In the genomic region with DNA sequence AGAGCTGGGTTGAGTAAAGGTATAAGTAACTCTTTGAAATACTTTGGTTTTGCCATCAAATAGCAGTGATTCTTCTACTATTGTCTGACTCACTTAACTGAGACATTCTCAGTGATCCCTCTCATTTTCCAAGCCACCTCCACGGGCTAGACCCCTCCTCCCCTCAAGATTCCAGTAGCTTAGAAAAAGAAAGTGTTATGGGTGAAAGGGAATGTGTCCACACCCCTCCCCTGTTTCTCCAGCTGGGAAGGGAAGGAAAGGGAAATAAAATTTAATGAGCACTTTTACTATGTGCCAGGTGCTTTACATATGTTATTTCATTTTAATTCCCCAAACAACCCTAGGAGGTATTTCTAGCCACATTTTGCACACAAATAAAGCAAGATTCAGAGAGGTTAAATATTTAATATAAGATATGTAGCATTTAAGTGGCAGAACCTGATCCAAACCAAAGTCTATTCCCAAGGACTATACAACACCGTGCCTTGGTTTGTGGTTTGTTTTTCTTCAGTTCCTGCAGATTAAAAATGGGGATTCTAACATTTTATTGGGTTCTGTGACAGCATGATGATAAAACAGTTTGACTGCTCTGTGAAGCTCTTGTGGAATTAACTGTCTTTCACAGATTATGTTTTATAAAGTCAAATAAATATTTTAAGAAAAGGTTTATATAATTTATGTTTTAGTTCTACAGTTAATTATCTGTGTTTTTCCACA, we compare ENCODE assay signal across 1 cellular context.
TF ChIP-seq lines count a peak whose summit lies in the region.

No MANE protein-coding gene starts in this region.

TF ChIP-seq in HEK293, 187 proteins besides CTCF, POLR2A, EP300 and RAD21 (continued from another document):
- TF ChIP-seq, protein P1, sequence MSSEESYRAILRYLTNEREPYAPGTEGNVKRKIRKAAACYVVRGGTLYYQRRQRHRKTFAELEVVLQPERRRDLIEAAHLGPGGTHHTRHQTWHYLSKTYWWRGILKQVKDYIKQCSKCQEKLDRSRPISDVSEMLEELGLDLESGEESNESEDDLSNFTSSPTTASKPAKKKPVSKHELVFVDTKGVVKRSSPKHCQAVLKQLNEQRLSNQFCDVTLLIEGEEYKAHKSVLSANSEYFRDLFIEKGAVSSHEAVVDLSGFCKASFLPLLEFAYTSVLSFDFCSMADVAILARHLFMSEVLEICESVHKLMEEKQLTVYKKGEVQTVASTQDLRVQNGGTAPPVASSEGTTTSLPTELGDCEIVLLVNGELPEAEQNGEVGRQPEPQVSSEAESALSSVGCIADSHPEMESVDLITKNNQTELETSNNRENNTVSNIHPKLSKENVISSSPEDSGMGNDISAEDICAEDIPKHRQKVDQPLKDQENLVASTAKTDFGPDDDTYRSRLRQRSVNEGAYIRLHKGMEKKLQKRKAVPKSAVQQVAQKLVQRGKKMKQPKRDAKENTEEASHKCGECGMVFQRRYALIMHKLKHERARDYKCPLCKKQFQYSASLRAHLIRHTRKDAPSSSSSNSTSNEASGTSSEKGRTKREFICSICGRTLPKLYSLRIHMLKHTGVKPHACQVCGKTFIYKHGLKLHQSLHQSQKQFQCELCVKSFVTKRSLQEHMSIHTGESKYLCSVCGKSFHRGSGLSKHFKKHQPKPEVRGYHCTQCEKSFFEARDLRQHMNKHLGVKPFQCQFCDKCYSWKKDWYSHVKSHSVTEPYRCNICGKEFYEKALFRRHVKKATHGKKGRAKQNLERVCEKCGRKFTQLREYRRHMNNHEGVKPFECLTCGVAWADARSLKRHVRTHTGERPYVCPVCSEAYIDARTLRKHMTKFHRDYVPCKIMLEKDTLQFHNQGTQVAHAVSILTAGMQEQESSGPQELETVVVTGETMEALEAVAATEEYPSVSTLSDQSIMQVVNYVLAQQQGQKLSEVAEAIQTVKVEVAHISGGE (tag by site-specific recombination; conservative IDR thresholded peaks at IDR 0.05; ENCODE audit: low read depth), result no peak
- TF ChIP-seq, protein P2, sequence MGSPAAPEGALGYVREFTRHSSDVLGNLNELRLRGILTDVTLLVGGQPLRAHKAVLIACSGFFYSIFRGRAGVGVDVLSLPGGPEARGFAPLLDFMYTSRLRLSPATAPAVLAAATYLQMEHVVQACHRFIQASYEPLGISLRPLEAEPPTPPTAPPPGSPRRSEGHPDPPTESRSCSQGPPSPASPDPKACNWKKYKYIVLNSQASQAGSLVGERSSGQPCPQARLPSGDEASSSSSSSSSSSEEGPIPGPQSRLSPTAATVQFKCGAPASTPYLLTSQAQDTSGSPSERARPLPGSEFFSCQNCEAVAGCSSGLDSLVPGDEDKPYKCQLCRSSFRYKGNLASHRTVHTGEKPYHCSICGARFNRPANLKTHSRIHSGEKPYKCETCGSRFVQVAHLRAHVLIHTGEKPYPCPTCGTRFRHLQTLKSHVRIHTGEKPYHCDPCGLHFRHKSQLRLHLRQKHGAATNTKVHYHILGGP (tag by site-specific recombination; IDR thresholded peaks at IDR 0.05), result no peak
- TF ChIP-seq ZNF785 (tag by site-specific recombination; IDR thresholded peaks at IDR 0.05) (no peak), MZF1 (tag by site-specific recombination; IDR thresholded peaks at IDR 0.05; ENCODE audit: borderline replicate concordance) (peak; percentile 94), ZNF510 (tag by site-specific recombination; IDR thresholded peaks at IDR 0.05; ENCODE audit: insufficient replicate concordance) (no peak), SP7 (tag by site-specific recombination; IDR thresholded peaks at IDR 0.05) (peak; percentile 68), ZSCAN16 (tag by site-specific recombination; IDR thresholded peaks at IDR 0.05) (no peak), PRDM1 (tag by site-specific recombination; IDR thresholded peaks at IDR 0.05) (peak; percentile 91), GLIS2 (tag by site-specific recombination; IDR thresholded peaks at IDR 0.05) (no peak), GFI1B (tag by site-specific recombination; IDR thresholded peaks at IDR 0.05) (no peak), ZSCAN30 (tag by site-specific recombination; IDR thresholded peaks at IDR 0.05) (no peak), KLF1 (tag by site-specific recombination; IDR thresholded peaks at IDR 0.05) (no peak), ZBTB17 (tag by site-specific recombination; IDR thresholded peaks at IDR 0.05) (no peak), ZNF311 (tag by site-specific recombination; IDR thresholded peaks at IDR 0.05; ENCODE audit: borderline replicate concordance) (no peak), ZNF239 (tag by site-specific recombination; IDR thresholded peaks at IDR 0.05) (no peak), ZBTB8A (tag by site-specific recombination; IDR thresholded peaks at IDR 0.05) (no peak), KLF10 (tag by site-specific recombination; IDR thresholded peaks at IDR 0.05) (no peak), ZNF600 (tag by site-specific recombination; IDR thresholded peaks at IDR 0.05) (no peak), SP3 (tag by site-specific recombination; IDR thresholded peaks at IDR 0.05) (no peak), ZNF114 (tag by site-specific recombination; IDR thresholded peaks at IDR 0.05) (no peak), FEZF1 (tag by site-specific recombination; IDR thresholded peaks at IDR 0.05) (peak; percentile 39; the same call in 1 of the 2 replicates), WT1 (tag by site-specific recombination; IDR thresholded peaks at IDR 0.05) (0 out of 2 replicates have a peak, but pooled peaks have one; percentile 20), OSR2 (tag by site-specific recombination; IDR thresholded peaks at IDR 0.05) (peak; percentile 95), TRIM28 (IDR thresholded peaks at IDR 0.05; ENCODE audit: borderline replicate concordance, low read length) (no peak), ZNF350 (tag by site-specific recombination; IDR thresholded peaks at IDR 0.05) (no peak), IKZF3 (tag by site-specific recombination; IDR thresholded peaks at IDR 0.05) (peak; percentile 62), ZNF626 (tag by site-specific recombination; IDR thresholded peaks at IDR 0.05) (no peak), ZNF223 (tag by site-specific recombination; IDR thresholded peaks at IDR 0.05) (no peak), ZNF248 (tag by site-specific recombination; IDR thresholded peaks at IDR 0.05) (no peak), ZIC2 (tag by site-specific recombination; IDR thresholded peaks at IDR 0.05) (peak; percentile 42; the same call in 1 of the 2 replicates)
- TF ChIP-seq, protein P3, sequence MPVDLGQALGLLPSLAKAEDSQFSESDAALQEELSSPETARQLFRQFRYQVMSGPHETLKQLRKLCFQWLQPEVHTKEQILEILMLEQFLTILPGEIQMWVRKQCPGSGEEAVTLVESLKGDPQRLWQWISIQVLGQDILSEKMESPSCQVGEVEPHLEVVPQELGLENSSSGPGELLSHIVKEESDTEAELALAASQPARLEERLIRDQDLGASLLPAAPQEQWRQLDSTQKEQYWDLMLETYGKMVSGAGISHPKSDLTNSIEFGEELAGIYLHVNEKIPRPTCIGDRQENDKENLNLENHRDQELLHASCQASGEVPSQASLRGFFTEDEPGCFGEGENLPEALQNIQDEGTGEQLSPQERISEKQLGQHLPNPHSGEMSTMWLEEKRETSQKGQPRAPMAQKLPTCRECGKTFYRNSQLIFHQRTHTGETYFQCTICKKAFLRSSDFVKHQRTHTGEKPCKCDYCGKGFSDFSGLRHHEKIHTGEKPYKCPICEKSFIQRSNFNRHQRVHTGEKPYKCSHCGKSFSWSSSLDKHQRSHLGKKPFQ (tag by site-specific recombination; IDR thresholded peaks at IDR 0.05), result no peak
- TF ChIP-seq, protein P4, sequence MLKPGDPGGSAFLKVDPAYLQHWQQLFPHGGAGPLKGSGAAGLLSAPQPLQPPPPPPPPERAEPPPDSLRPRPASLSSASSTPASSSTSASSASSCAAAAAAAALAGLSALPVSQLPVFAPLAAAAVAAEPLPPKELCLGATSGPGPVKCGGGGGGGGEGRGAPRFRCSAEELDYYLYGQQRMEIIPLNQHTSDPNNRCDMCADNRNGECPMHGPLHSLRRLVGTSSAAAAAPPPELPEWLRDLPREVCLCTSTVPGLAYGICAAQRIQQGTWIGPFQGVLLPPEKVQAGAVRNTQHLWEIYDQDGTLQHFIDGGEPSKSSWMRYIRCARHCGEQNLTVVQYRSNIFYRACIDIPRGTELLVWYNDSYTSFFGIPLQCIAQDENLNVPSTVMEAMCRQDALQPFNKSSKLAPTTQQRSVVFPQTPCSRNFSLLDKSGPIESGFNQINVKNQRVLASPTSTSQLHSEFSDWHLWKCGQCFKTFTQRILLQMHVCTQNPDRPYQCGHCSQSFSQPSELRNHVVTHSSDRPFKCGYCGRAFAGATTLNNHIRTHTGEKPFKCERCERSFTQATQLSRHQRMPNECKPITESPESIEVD (tag by site-specific recombination; IDR thresholded peaks at IDR 0.05), result peak; percentile 82
- TF ChIP-seq, protein P5, sequence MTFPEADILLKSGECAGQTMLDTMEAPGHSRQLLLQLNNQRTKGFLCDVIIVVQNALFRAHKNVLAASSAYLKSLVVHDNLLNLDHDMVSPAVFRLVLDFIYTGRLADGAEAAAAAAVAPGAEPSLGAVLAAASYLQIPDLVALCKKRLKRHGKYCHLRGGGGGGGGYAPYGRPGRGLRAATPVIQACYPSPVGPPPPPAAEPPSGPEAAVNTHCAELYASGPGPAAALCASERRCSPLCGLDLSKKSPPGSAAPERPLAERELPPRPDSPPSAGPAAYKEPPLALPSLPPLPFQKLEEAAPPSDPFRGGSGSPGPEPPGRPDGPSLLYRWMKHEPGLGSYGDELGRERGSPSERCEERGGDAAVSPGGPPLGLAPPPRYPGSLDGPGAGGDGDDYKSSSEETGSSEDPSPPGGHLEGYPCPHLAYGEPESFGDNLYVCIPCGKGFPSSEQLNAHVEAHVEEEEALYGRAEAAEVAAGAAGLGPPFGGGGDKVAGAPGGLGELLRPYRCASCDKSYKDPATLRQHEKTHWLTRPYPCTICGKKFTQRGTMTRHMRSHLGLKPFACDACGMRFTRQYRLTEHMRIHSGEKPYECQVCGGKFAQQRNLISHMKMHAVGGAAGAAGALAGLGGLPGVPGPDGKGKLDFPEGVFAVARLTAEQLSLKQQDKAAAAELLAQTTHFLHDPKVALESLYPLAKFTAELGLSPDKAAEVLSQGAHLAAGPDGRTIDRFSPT (tag by site-specific recombination; IDR thresholded peaks at IDR 0.05), result no peak
- TF ChIP-seq, protein P6, sequence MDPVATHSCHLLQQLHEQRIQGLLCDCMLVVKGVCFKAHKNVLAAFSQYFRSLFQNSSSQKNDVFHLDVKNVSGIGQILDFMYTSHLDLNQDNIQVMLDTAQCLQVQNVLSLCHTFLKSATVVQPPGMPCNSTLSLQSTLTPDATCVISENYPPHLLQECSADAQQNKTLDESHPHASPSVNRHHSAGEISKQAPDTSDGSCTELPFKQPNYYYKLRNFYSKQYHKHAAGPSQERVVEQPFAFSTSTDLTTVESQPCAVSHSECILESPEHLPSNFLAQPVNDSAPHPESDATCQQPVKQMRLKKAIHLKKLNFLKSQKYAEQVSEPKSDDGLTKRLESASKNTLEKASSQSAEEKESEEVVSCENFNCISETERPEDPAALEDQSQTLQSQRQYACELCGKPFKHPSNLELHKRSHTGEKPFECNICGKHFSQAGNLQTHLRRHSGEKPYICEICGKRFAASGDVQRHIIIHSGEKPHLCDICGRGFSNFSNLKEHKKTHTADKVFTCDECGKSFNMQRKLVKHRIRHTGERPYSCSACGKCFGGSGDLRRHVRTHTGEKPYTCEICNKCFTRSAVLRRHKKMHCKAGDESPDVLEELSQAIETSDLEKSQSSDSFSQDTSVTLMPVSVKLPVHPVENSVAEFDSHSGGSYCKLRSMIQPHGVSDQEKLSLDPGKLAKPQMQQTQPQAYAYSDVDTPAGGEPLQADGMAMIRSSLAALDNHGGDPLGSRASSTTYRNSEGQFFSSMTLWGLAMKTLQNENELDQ (tag by site-specific recombination; IDR thresholded peaks at IDR 0.05; ENCODE audit: low read depth), result no peak
- TF ChIP-seq, protein P7, sequence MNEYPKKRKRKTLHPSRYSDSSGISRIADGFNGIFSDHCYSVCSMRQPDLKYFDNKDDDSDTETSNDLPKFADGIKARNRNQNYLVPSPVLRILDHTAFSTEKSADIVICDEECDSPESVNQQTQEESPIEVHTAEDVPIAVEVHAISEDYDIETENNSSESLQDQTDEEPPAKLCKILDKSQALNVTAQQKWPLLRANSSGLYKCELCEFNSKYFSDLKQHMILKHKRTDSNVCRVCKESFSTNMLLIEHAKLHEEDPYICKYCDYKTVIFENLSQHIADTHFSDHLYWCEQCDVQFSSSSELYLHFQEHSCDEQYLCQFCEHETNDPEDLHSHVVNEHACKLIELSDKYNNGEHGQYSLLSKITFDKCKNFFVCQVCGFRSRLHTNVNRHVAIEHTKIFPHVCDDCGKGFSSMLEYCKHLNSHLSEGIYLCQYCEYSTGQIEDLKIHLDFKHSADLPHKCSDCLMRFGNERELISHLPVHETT (tag by site-specific recombination; IDR thresholded peaks at IDR 0.05), result no peak
